5 cellular contexts compared by ENCODE assay signal in genomic region chr9:42350412-42350811, GRCh38.
A peak's percentile ranks its signal among the peaks of the same experiment; 100 is the strongest.
DNase-seq lines count a peak whose midpoint lies in the region; ATAC-seq and TF ChIP-seq lines count a peak whose summit lies in the region.
"Not testable (repeated sequence)": the region's sequence is repeated elsewhere in the genome, so short reads cannot be mapped to it uniquely, and the experiment has no call there.

No MANE protein-coding gene starts in this region.

- H3K27ac ChIP-seq in left lung; lower lobe of right lung; naive thymus-derived CD4-positive, alpha-beta T cell (ENCODE audit: low read depth, low read length): not testable (repeated sequence)
- peak overlapping the region; percentile 72 for H3K27ac ChIP-seq in neutrophil

- not testable (repeated sequence) for TF ChIP-seq CTCF in left lung (IDR thresholded peaks at IDR 0.05); lower lobe of right lung (IDR thresholded peaks at IDR 0.05); neutrophil (IDR thresholded peaks at IDR 0.05)

- H3K9me3 ChIP-seq in left lung; lower lobe of right lung; naive thymus-derived CD4-positive, alpha-beta T cell (ENCODE audit: control insufficient read depth in 2 of 3, low read length in 3 of 3); neutrophil: not testable (repeated sequence)

- H3K27ac Mint-ChIP-seq in central memory CD8-positive, alpha-beta T cell (ENCODE audit: low read depth); naive thymus-derived CD4-positive, alpha-beta T cell: not testable (repeated sequence)

- not testable (repeated sequence) for H3K36me3 ChIP-seq in left lung; lower lobe of right lung; naive thymus-derived CD4-positive, alpha-beta T cell (ENCODE audit: control insufficient read depth in 2 of 3, insufficient read depth in 3 of 3, low read length in 3 of 3); neutrophil

- H3K4me1 Mint-ChIP-seq in central memory CD8-positive, alpha-beta T cell; naive thymus-derived CD4-positive, alpha-beta T cell: not testable (repeated sequence)

- intact Hi-C loops in left lung (cut with DNase I); lower lobe of right lung (cut with DNase I); naive thymus-derived CD4-positive, alpha-beta T cell (cut with micrococcal nuclease): not testable (repeated sequence)

- not testable (repeated sequence) for H3K9me3 Mint-ChIP-seq in central memory CD8-positive, alpha-beta T cell; naive thymus-derived CD4-positive, alpha-beta T cell

- ATAC-seq in central memory CD8-positive, alpha-beta T cell (replicated peaks; ENCODE audit: extremely low read depth, poor library complexity, severe bottlenecking): peak; percentile 40
- ATAC-seq in left lung (peak; percentile 14), lower lobe of right lung (peak; percentile 40 to 51)
- peak; percentile 60 for ATAC-seq in naive thymus-derived CD4-positive, alpha-beta T cell

- H3K4me3 ChIP-seq in left lung; lower lobe of right lung; naive thymus-derived CD4-positive, alpha-beta T cell (ENCODE audit: low read length); neutrophil (ENCODE audit: low read depth in 1 of 2, low read length in 1 of 2): not testable (repeated sequence)

- H3K27me3 Mint-ChIP-seq in central memory CD8-positive, alpha-beta T cell; naive thymus-derived CD4-positive, alpha-beta T cell: not testable (repeated sequence)

- not testable (repeated sequence) for H3K4me3 Mint-ChIP-seq in central memory CD8-positive, alpha-beta T cell; naive thymus-derived CD4-positive, alpha-beta T cell

- POLR2A ChIA-PET in naive thymus-derived CD4-positive, alpha-beta T cell (lab: Charles Lee): not testable (repeated sequence)

- H3K36me3 Mint-ChIP-seq in central memory CD8-positive, alpha-beta T cell (ENCODE audit: insufficient read depth); naive thymus-derived CD4-positive, alpha-beta T cell: not testable (repeated sequence)

- DNase-seq in central memory CD8-positive, alpha-beta T cell (ENCODE audit: low spot score in 2 of 2); left lung; lower lobe of right lung; naive thymus-derived CD4-positive, alpha-beta T cell: not testable (repeated sequence)

- H3K27me3 ChIP-seq in left lung; lower lobe of right lung (ENCODE audit: low read depth); naive thymus-derived CD4-positive, alpha-beta T cell (ENCODE audit: control insufficient read depth in 2 of 2, insufficient read depth in 2 of 2, low read length in 2 of 2); neutrophil: not testable (repeated sequence)

- not testable (repeated sequence) for H3K4me1 ChIP-seq in left lung; lower lobe of right lung; naive thymus-derived CD4-positive, alpha-beta T cell (ENCODE audit: control insufficient read depth in 2 of 2, insufficient read depth in 2 of 2, low read length in 2 of 2)
- H3K4me1 ChIP-seq in neutrophil (ENCODE audit: control insufficient read depth in 1 of 2, insufficient read depth in 1 of 2, low read depth in 1 of 2, low read length in 1 of 2): peaks cover 13 to 21% of the 10 kb centered on the region in 2 experiments

- CTCF ChIA-PET in naive thymus-derived CD4-positive, alpha-beta T cell (lab: Charles Lee): not testable (repeated sequence)
